8 cellular contexts compared by ENCODE assay signal in the genomic region with DNA sequence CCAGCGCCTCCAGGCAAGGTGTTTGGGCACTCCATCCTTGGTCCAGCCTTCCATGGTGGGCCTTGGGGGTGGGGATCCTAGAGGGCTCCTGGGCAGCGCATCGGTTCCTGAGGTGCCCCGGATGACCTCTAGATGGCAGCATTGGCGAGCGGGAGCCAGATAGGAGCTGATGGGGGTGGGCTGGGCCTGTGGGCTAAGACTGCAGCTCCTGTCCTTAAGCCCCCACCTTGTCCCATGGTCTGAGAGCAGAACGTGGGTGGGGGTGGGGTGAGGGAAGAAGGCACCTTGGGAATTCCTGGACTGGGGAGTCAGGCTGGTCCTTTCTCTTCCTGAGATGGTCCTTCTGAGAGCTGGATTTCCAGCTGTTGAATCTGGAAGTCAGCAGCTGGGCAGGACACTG.
DNase-seq lines count a peak whose midpoint lies in the region; ATAC-seq and TF ChIP-seq lines count a peak whose summit lies in the region.

No MANE protein-coding gene starts in this region.

- DNase-seq in EL (peak; percentile 34), LoVo (ENCODE audit: low spot score) (peak; percentile 23), T-helper 1 cell (peak in 4 of 5 donors; percentile 16 to 44 (median 30)), astrocyte of the cerebellum (ENCODE audit: low read depth) (peak; percentile 4), inferior parietal cortex (ENCODE audit: extremely low spot score) (peak; percentile 47)
- peak; percentile 63 to 73 for DNase-seq in stimulated activated CD4-positive, alpha-beta T cell treated with anti-CD3 and anti-CD28 coated beads, Interleukin-2, amount 100 ng/mL, for 24 hours

- peak; percentile 85 for TF ChIP-seq CTCF in astrocyte of the cerebellum (IDR thresholded peaks at IDR 0.05; ENCODE audit: low read depth, low read length, missing control alignments)

- in situ Hi-C loops in astrocyte of the cerebellum (cut with HindIII; ENCODE audit: low sequenced_read_pairs) = no loop called here

- ATAC-seq in HG03095 (IDR thresholded peaks at IDR 0.05; ENCODE audit: unreplicated experiment) (no peak), GM21515 (IDR thresholded peaks at IDR 0.05; ENCODE audit: unreplicated experiment) (no peak)

- no peak overlapping the region for H3K4me3 ChIP-seq in astrocyte of the cerebellum (ENCODE audit: low read depth, low read length)

Comparison
In these comparisons a context has a peak if more than half of its experiments do, and no peak if none do; other contexts are left out.
1. DNase-seq: peak in every context shown above with its lines; median percentile 68 in stimulated activated CD4-positive, alpha-beta T cell treated with anti-CD3 and anti-CD28 coated beads, Interleukin-2, amount 100 ng/mL, for 24 hours; 47 in inferior parietal cortex; 34 in EL; 30 in T-helper 1 cell; 23 in LoVo; 4 in astrocyte of the cerebellum.